11 cellular contexts compared by ENCODE assay signal in the genomic region with DNA sequence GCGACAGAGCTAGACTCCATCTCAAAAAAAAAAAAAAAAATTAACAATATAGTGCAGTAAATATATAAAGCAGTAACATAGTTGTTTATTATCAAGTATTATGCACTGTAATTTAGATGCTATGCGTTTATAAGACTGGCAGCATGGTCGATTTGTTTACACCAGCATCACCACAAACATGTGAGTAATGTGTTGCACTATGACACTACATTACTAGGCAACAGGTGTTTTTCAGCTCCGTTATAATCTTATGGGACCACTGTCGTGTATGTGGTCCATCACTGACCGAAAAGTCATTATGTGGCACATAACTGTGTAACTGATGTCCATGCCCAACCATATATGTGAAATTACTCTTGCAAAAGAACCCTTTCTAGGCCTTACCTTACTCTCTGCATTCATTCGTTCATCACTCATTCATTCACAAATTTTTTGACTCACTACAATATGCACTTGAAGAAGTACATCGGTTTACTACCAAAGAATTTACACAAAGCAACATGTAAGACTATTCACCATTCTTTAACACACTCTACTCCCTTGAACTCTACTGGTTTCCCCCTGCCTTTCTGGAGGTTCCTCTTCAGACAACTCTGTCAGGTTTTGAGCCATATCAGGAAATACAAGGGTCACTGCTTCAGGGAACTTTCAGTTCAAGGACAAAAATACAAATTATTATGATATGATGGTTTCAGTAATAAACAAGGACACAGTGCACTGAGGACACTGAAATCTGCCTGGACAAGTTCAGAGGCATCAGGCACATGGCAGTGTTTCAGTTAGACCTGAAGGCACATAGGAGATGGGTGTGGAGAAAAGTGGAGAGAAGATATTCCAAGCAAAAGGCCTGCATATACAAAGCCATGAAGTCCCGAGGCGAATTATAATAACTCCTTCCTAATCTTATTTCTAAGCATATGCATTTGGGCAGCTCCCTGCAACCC. TPM values are rescaled to one million over a fixed set of nuclear protein-coding genes. Genes with fewer than 3 reads are reported as not detected.
DNase-seq lines count a peak whose midpoint lies in the region; ATAC-seq and TF ChIP-seq lines count a peak whose summit lies in the region.
"Had no signal": no experiment of that assay in that cellular context is flagged by ENCODE, and none has a peak within 500 bp of the region (broad histone marks: within the 10 kb centered on the region; RNA-seq: fewer than 3 reads in every experiment).

No MANE protein-coding gene starts in this region.

- no peak for TF ChIP-seq POLR2A in esophagus muscularis mucosa (IDR thresholded peaks at IDR 0.05; ENCODE audit: low read depth)
- no peak for TF ChIP-seq POLR2A in suprapubic skin (IDR thresholded peaks at IDR 0.05)

- TF ChIP-seq EP300 in esophagus muscularis mucosa (IDR thresholded peaks at IDR 0.05) (no peak), suprapubic skin (IDR thresholded peaks at IDR 0.05) (no peak)

- DNase-seq in T-helper 1 cell (no peak), Kasumi-1 (lab: John Stamatoyannopoulos, UW) (peak; percentile 35 to 45), esophagus muscularis mucosa (ENCODE audit: extremely low spot score) (no peak), G401 (ENCODE audit: low spot score) (no peak), inferior parietal cortex (ENCODE audit: extremely low spot score) (no peak), suprapubic skin (ENCODE audit: low spot score in 2 of 2) (no peak)
- DNase-seq in stimulated activated effector memory CD8-positive, alpha-beta T cell treated with anti-CD3 and anti-CD28 coated beads, Interleukin-12 subunit alpha, Interleukin-12 subunit beta, amount 100 ng/mL, for 72 hours (ENCODE audit: low spot score in 2 of 2): no peak
- DNase-seq: activated effector memory CD4-positive, alpha-beta T cell treated with anti-CD3 and anti-CD28 coated beads, Interleukin-2, amount 50 U/mL, for 16 hours; NCI-H82 had no signal

- H3K27me3 ChIP-seq in esophagus muscularis mucosa (no peaks in the 10 kb centered on the region), suprapubic skin (no peaks in the 10 kb centered on the region)
- H3K27me3 ChIP-seq: tibial nerve had no signal

- H3K4me1 ChIP-seq in esophagus muscularis mucosa: peaks cover 87 to 99% (median 99%) of the 10 kb centered on the region in 4 donors
- H3K4me1 ChIP-seq in suprapubic skin: peaks cover 87% of the 10 kb centered on the region

- TF ChIP-seq CTCF in esophagus muscularis mucosa (IDR thresholded peaks at IDR 0.05) (no peak), suprapubic skin (IDR thresholded peaks at IDR 0.05) (no peak)

- H3K27ac ChIP-seq in esophagus muscularis mucosa (replicated peaks in 1 of 4): peak overlapping the region; percentile 85 to 87 (median 86)
- no peak overlapping the region for H3K27ac ChIP-seq in suprapubic skin

- in situ Hi-C loops in G401 (cut with HindIII; ENCODE audit: low sequenced_read_pairs): no loop called here

- ATAC-seq in stimulated activated effector memory CD8-positive, alpha-beta T cell treated with anti-CD3 and anti-CD28 coated beads, Interleukin-12 subunit alpha, Interleukin-12 subunit beta, amount 100 ng/mL, for 72 hours: peak; percentile 84

- H3K4me3 ChIP-seq in esophagus muscularis mucosa (peak overlapping the region in 3 of 4 donors; percentile 2 to 28 (median 17)), suprapubic skin (no peak overlapping the region)
- H3K4me3 ChIP-seq: tibial nerve had no signal

- no peaks in the 10 kb centered on the region for H3K9me3 Mint-ChIP-seq in T-helper 1 cell treated with Interleukin-12 subunit alpha and Interleukin-12 subunit beta and Interleukin-4 antibody, amounts not matched to agents 30 μg/mL and 1 μg/mL, for 36 hours
- H3K9me3 Mint-ChIP-seq in stimulated activated effector memory CD8-positive, alpha-beta T cell treated with anti-CD3 and anti-CD28 coated beads, Interleukin-12 subunit alpha, Interleukin-12 subunit beta, amount 100 ng/mL, for 72 hours: no peaks in the 10 kb centered on the region

- peak overlapping the region; percentile 13 for H3K27ac Mint-ChIP-seq in T-helper 1 cell treated with Interleukin-12 subunit alpha and Interleukin-12 subunit beta and Interleukin-4 antibody, amounts not matched to agents 30 μg/mL and 1 μg/mL, for 36 hours
- H3K27ac Mint-ChIP-seq in stimulated activated effector memory CD8-positive, alpha-beta T cell treated with anti-CD3 and anti-CD28 coated beads, Interleukin-12 subunit alpha, Interleukin-12 subunit beta, amount 100 ng/mL, for 72 hours: peak overlapping the region; percentile 7

- intact Hi-C loops in esophagus muscularis mucosa (cut with DNase I): no loop called here

- no peak overlapping the region for H3K4me3 Mint-ChIP-seq in T-helper 1 cell treated with Interleukin-12 subunit alpha and Interleukin-12 subunit beta and Interleukin-4 antibody, amounts not matched to agents 30 μg/mL and 1 μg/mL, for 36 hours
- H3K4me3 Mint-ChIP-seq in stimulated activated effector memory CD8-positive, alpha-beta T cell treated with anti-CD3 and anti-CD28 coated beads, Interleukin-12 subunit alpha, Interleukin-12 subunit beta, amount 100 ng/mL, for 72 hours: no peak overlapping the region

- 72% methylated on average over 10 of the region's 10 CpGs for WGBS in esophagus muscularis mucosa
- WGBS in suprapubic skin: 65% methylated on average over 10 of the region's 10 CpGs

- H3K36me3 ChIP-seq in esophagus muscularis mucosa: peaks cover 0 to 5% (median under 1%) of the 10 kb centered on the region in 4 donors
- no peaks in the 10 kb centered on the region for H3K36me3 ChIP-seq in suprapubic skin
- H3K36me3 ChIP-seq: tibial nerve had no signal

- H3K36me3 Mint-ChIP-seq in T-helper 1 cell treated with Interleukin-12 subunit alpha and Interleukin-12 subunit beta and Interleukin-4 antibody, amounts not matched to agents 30 μg/mL and 1 μg/mL, for 36 hours (ENCODE audit: low read depth): peaks cover 3% of the 10 kb centered on the region
- H3K36me3 Mint-ChIP-seq in stimulated activated effector memory CD8-positive, alpha-beta T cell treated with anti-CD3 and anti-CD28 coated beads, Interleukin-12 subunit alpha, Interleukin-12 subunit beta, amount 100 ng/mL, for 72 hours: peaks cover 7% of the 10 kb centered on the region

- H3K27me3 Mint-ChIP-seq in T-helper 1 cell treated with Interleukin-12 subunit alpha and Interleukin-12 subunit beta and Interleukin-4 antibody, amounts not matched to agents 30 μg/mL and 1 μg/mL, for 36 hours (ENCODE audit: low read depth): no peaks in the 10 kb centered on the region

- H3K9me3 ChIP-seq in esophagus muscularis mucosa (no peaks in the 10 kb centered on the region), suprapubic skin (no peaks in the 10 kb centered on the region)
- H3K9me3 ChIP-seq: tibial nerve had no signal

- H3K4me1 Mint-ChIP-seq in T-helper 1 cell treated with Interleukin-12 subunit alpha and Interleukin-12 subunit beta and Interleukin-4 antibody, amounts not matched to agents 30 μg/mL and 1 μg/mL, for 36 hours (ENCODE audit: low read depth): peaks cover 14% of the 10 kb centered on the region
- peaks cover 61% of the 10 kb centered on the region for H3K4me1 Mint-ChIP-seq in stimulated activated effector memory CD8-positive, alpha-beta T cell treated with anti-CD3 and anti-CD28 coated beads, Interleukin-12 subunit alpha, Interleukin-12 subunit beta, amount 100 ng/mL, for 72 hours

RNA-seq across cellular contexts. Expression of a gene that starts 17.4 kb away (rescaled TPM):
- 1,000 to 10,000 TPM; 1,385 to 1,873 (median 1,661) TPM for total RNA-seq in esophagus muscularis mucosa
- 306 and 444 TPM in 2 replicates for total RNA-seq in G401 (2014; rRNA removed; shearing (Covaris generic))
- 100 to 1,000 TPM; 167 to 261 (median 218) TPM for total RNA-seq in suprapubic skin

Comparison
In these comparisons a context has a peak if more than half of its experiments do, and no peak if none do; other contexts are left out.
1. DNase-seq: peak in Kasumi-1 (2 of 2); none in T-helper 1 cell (0 of 5), esophagus muscularis mucosa (single experiment), stimulated activated effector memory CD8-positive, alpha-beta T cell treated with anti-CD3 and anti-CD28 coated beads, Interleukin-12 subunit alpha, Interleukin-12 subunit beta, amount 100 ng/mL, for 72 hours (0 of 2), G401 (single experiment), inferior parietal cortex (single experiment) and suprapubic skin (0 of 2).